Comparison of ENCODE assay signal across 7 cellular contexts in the genomic region with DNA sequence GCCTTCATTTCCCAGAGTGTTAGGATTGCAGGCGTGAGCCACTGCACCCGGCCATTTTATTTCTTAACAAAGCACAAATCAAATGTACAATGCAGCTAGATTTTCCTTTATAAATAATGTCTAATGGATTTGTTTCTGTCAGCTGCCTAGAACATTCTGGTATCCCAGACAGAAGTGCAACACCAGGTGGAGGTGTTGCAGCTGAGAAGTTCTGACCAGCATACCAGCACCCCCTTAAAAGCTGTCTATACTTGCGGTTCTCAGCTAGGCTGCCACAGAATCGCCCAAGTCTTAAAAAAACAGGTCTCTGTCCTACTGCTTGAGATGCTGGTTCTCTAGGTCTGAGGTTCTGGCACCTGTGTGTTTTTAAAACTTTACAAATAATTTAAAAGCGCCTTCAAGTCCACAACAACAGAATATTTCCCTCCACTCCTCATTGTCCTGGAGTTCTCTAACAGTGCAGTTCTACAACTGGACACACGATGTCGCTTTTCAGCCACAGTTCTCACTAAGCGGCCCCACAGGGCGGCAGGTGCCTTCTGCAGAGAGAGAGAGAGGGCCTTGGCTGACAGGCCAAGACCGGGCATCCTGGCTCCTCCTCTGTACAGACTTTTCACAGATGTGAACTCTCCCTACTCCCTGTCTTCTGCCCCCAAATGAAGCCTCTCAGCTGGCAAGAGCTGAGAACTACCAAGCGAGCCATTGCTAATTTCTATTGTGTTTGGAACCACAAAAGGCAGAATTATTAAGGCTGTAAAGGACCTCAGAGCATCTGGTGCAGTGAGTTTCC. TPM values are rescaled to one million over a fixed set of nuclear protein-coding genes. Genes with fewer than 3 reads are reported as not detected.
A peak's percentile ranks its signal among the peaks of the same experiment; 100 is the strongest.
DNase-seq lines count a peak whose midpoint lies in the region; ATAC-seq and TF ChIP-seq lines count a peak whose summit lies in the region.

No MANE protein-coding gene starts in this region.

- ATAC-seq in activated naive CD8-positive, alpha-beta T cell treated with anti-CD3 and anti-CD28 coated beads, Interleukin-2, amount 50 U/mL, for 24 hours, result peak; percentile 87
- ATAC-seq in heart right ventricle (peak; percentile 63 to 87 (median 80)), psoas muscle (peak; percentile 82 to 94 (median 88)), GM21447 (IDR thresholded peaks at IDR 0.05; ENCODE audit: unreplicated experiment) (no peak)

- 30% methylated on average over 11 of the region's 11 CpGs for WGBS in heart right ventricle, 2 donors
- 23 to 28% (median 26%) methylated on average over 11 of the region's 11 CpGs for WGBS in psoas muscle, 3 donors

- H3K27me3 ChIP-seq in heart right ventricle, result no peaks in the 10 kb centered on the region
- no peaks in the 10 kb centered on the region for H3K27me3 ChIP-seq in psoas muscle (ENCODE audit: insufficient read depth in 3 of 3, low read length in 2 of 3)

- H3K4me1 Mint-ChIP-seq in activated naive CD8-positive, alpha-beta T cell treated with anti-CD3 and anti-CD28 coated beads, Interleukin-2, amount 50 U/mL, for 24 hours, result no peaks in the 10 kb centered on the region

- H3K9me3 ChIP-seq in heart right ventricle, result no peaks in the 10 kb centered on the region
- H3K9me3 ChIP-seq in psoas muscle, result no peaks in the 10 kb centered on the region

- in situ Hi-C loops in GM13977 (cut with MboI; ENCODE audit: low pct_unique_long_range_greater_than_20kb, low sequenced_read_pairs, unreplicated experiment), result no loop called here

- H3K27ac ChIP-seq in heart right ventricle (no peak overlapping the region), psoas muscle (no peak overlapping the region)

- H3K27me3 Mint-ChIP-seq in activated naive CD8-positive, alpha-beta T cell treated with anti-CD3 and anti-CD28 coated beads, Interleukin-2, amount 50 U/mL, for 24 hours, result peaks cover 11% of the 10 kb centered on the region

- H3K36me3 ChIP-seq in heart right ventricle (no peaks in the 10 kb centered on the region), psoas muscle (ENCODE audit: insufficient read depth in 1 of 2, low read depth in 1 of 2) (no peaks in the 10 kb centered on the region)

- H3K36me3 Mint-ChIP-seq in activated naive CD8-positive, alpha-beta T cell treated with anti-CD3 and anti-CD28 coated beads, Interleukin-2, amount 50 U/mL, for 24 hours (ENCODE audit: low read depth), result no peaks in the 10 kb centered on the region

- no peak overlapping the region for H3K27ac Mint-ChIP-seq in activated naive CD8-positive, alpha-beta T cell treated with anti-CD3 and anti-CD28 coated beads, Interleukin-2, amount 50 U/mL, for 24 hours

- TF ChIP-seq CTCF in GM13977 (IDR thresholded peaks at IDR 0.05; ENCODE audit: extremely low read depth, insufficient read depth, missing control alignments), result peak; percentile 94
- TF ChIP-seq CTCF in heart right ventricle (IDR thresholded peaks at IDR 0.05), result peak; percentile 74 to 98 (median 95)
- TF ChIP-seq CTCF in psoas muscle (IDR thresholded peaks at IDR 0.05), result peak; percentile 97

- intact Hi-C loops in heart right ventricle (cut with DNase I) (loop anchor here in 9 of 10 donors (1.0 to 10.0 kb wide), 4 partner anchors 66 to 153 kb away; a partner anchor contains a TSS), psoas muscle (cut with DNase I) (loop anchor here (1.0 to 5.0 kb wide), 2 partner anchors 66 to 153 kb away; a partner anchor contains a TSS)

- no peaks in the 10 kb centered on the region for H3K9me3 Mint-ChIP-seq in activated naive CD8-positive, alpha-beta T cell treated with anti-CD3 and anti-CD28 coated beads, Interleukin-2, amount 50 U/mL, for 24 hours

- H3K4me3 ChIP-seq in heart right ventricle (no peak overlapping the region), psoas muscle (no peak overlapping the region)

- DNase-seq in GM13977 (ENCODE audit: low spot score) (peak; percentile 83), NCI-H1417 treated with DMSO at 0.1 percent for 48 hours (lab: John Stamatoyannopoulos, UW) (peak; percentile 59), SW480 (ENCODE audit: low spot score) (peak; percentile 86), heart right ventricle (peak; percentile 61 to 79), psoas muscle (peak; percentile 66 to 81)
- DNase-seq in activated naive CD8-positive, alpha-beta T cell treated with anti-CD3 and anti-CD28 coated beads, Interleukin-2, amount 50 U/mL, for 24 hours, result peak; percentile 74

- no peak overlapping the region for H3K4me3 Mint-ChIP-seq in activated naive CD8-positive, alpha-beta T cell treated with anti-CD3 and anti-CD28 coated beads, Interleukin-2, amount 50 U/mL, for 24 hours

- H3K4me1 ChIP-seq in heart right ventricle (peaks cover 3 to 17% (median 14%) of the 10 kb centered on the region in 9 donors), psoas muscle (peaks cover 17% of the 10 kb centered on the region)

RNA-seq across cellular contexts. Expression of a gene that starts 32.6 kb away (rescaled TPM):
- 10 to 100 TPM in 8 of 10 donors, 1 to 10 TPM in 2; 6.4 to 20.7 (median 12.3) TPM for total RNA-seq in heart right ventricle
- polyA plus RNA-seq in heart right ventricle, result 10 to 100 TPM; 17.0 to 25.3 TPM
- 1 to 10 TPM; 3.9 to 8.7 (median 6.4) TPM for total RNA-seq in psoas muscle
- 1 to 10 TPM; 4.5 to 6.7 (median 5.0) TPM for polyA plus RNA-seq in psoas muscle
